Comparison of ENCODE assay signal across 9 cellular contexts in the genomic region with DNA sequence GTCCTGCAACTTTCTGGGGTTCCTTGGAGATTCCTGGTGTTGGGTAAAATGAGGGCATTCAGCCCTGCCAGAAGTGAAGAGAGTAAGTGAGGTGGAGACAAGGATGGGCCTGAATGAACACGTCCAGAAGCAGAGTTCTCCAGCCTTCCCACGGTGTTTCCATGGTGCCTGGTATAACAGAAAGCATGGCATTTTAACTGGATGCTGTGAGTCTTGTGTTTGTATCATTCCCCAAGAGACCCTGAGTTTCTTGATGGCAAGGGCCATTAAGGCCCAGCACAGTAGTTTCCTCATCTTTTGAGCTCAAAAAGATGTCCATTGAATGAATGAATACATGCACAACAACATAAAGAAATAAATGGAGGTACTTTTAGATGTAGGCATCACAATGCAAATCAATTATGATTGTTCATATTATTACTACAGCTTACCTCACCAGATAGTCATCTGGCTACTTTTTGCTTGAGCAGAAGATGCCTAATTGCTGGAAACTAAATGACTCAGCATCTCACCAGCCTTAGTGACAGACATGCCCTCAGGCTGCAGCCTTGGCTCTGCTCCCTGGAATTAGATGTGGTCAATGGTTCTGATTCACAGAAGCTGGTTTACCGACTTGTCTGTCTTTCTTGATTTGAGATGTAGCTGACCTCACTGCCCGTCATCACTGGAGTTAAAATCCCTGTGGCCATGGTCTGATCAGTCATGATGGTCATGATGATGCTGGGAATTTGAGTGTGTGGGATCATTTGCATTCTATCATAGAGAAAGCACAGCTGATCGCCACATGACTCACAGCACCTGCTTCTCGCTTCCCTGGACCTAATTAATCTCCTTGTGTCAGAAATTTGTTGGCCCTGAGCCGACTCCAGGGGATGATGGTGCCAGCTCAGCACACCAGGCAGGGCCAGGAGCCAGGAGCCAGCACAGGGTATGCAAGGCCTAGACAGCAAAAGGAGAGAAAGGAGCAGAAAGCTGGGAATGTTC.
DNase-seq lines count a peak whose midpoint lies in the region; ATAC-seq and TF ChIP-seq lines count a peak whose summit lies in the region.
"Had no signal": no experiment of that assay in that cellular context is flagged by ENCODE, and none has a peak within 500 bp of the region (broad histone marks: within the 10 kb centered on the region; RNA-seq: fewer than 3 reads in every experiment).

No MANE protein-coding gene starts in this region.

- no peak overlapping the region for H3K4me3 ChIP-seq in fibroblast of villous mesenchyme (ENCODE audit: low read depth, low read length)
- H3K4me3 ChIP-seq: BLaER1 treated with 17β-estradiol and CSF1 and Interleukin-3, amounts not matched to agents 10 nM and 100 nM had no signal

- TF ChIP-seq CTCF in fibroblast of villous mesenchyme (IDR thresholded peaks at IDR 0.05; ENCODE audit: insufficient read depth, low read depth, low read length), result no peak

- ATAC-seq in HG02642 (IDR thresholded peaks at IDR 0.05; ENCODE audit: poor library complexity, unreplicated experiment), result peak; percentile 85
- ATAC-seq in GM21737 (IDR thresholded peaks at IDR 0.05; ENCODE audit: unreplicated experiment), result no peak
- ATAC-seq in GM21423 (IDR thresholded peaks at IDR 0.05; ENCODE audit: unreplicated experiment), result no peak

- peak; percentile 36 for DNase-seq in SIG-M5 treated with dmso at 0.1 percent for 504 hours (lab: John Stamatoyannopoulos, UW; ENCODE audit: unreplicated experiment)
- DNase-seq in SIG-M5 (lab: John Stamatoyannopoulos, UW), result no peak
- DNase-seq in NCI-H446 treated with DMSO at 0.1 percent for 48 hours (lab: John Stamatoyannopoulos, UW), result peak; percentile 89
- DNase-seq in fibroblast of villous mesenchyme (ENCODE audit: low read depth), result peak; percentile 75
- no peak for DNase-seq in NK-92 treated with Interleukin-12 subunit alpha and Interleukin-12 subunit beta, amount 100 ng/mL, for 24 hours (lab: John Stamatoyannopoulos, UW)

Comparison
In these comparisons a context has a peak if more than half of its experiments do, and no peak if none do; other contexts are left out.
1. DNase-seq: peak in SIG-M5 treated with dmso at 0.1 percent for 504 hours (single experiment), NCI-H446 treated with DMSO at 0.1 percent for 48 hours (single experiment) and fibroblast of villous mesenchyme (single experiment); none in SIG-M5 (single experiment) and NK-92 treated with Interleukin-12 subunit alpha and Interleukin-12 subunit beta, amount 100 ng/mL, for 24 hours (single experiment).